In genomic region chr10:109978481-109978880, GRCh38 we compare ENCODE assay signal across 8 cellular contexts. TPM values are rescaled to one million over a fixed set of nuclear protein-coding genes. Genes with fewer than 3 reads are reported as not detected.
DNase-seq lines count a peak whose midpoint lies in the region; ATAC-seq and TF ChIP-seq lines count a peak whose summit lies in the region.

No MANE protein-coding gene starts in this region.

- no peak overlapping the region for H3K4me3 Mint-ChIP-seq in CD4-positive, alpha-beta memory T cell
- H3K4me3 Mint-ChIP-seq in WTC11 = no peak overlapping the region
- no peak overlapping the region for H3K4me3 Mint-ChIP-seq in chondrocyte (ENCODE audit: unreplicated experiment)

- no peaks in the 10 kb centered on the region for H3K36me3 Mint-ChIP-seq in CD4-positive, alpha-beta memory T cell
- H3K36me3 Mint-ChIP-seq in WTC11 (no peaks in the 10 kb centered on the region), chondrocyte (ENCODE audit: low read depth) (no peaks in the 10 kb centered on the region)

- no peak overlapping the region for H3K4me3 ChIP-seq in CD4-positive, alpha-beta memory T cell (ENCODE audit: low read length in 2 of 2)
- no peak overlapping the region for H3K4me3 ChIP-seq in lower lobe of right lung

- no peaks in the 10 kb centered on the region for H3K4me1 ChIP-seq in CD4-positive, alpha-beta memory T cell (ENCODE audit: insufficient read depth, low read length)
- H3K4me1 ChIP-seq in lower lobe of right lung = peaks cover 9% of the 10 kb centered on the region

- H3K9me3 ChIP-seq in CD4-positive, alpha-beta memory T cell (ENCODE audit: control insufficient read depth in 1 of 2, low read length in 2 of 2) = no peaks in the 10 kb centered on the region
- H3K9me3 ChIP-seq in lower lobe of right lung = no peaks in the 10 kb centered on the region

- H3K27me3 ChIP-seq in CD4-positive, alpha-beta memory T cell (ENCODE audit: insufficient read depth, low read length) = no peaks in the 10 kb centered on the region
- no peaks in the 10 kb centered on the region for H3K27me3 ChIP-seq in lower lobe of right lung (ENCODE audit: low read depth)

- ATAC-seq in HG03066 (IDR thresholded peaks at IDR 0.05; ENCODE audit: low read depth, unreplicated experiment) = peak; percentile 55
- ATAC-seq in WTC11 = peak; percentile 79
- peak; percentile 60 to 68 for ATAC-seq in lower lobe of right lung
- ATAC-seq in GM19324 (IDR thresholded peaks at IDR 0.05; ENCODE audit: low FRiP score, unreplicated experiment) = no peak

- H3K9me3 Mint-ChIP-seq in CD4-positive, alpha-beta memory T cell = no peaks in the 10 kb centered on the region
- H3K9me3 Mint-ChIP-seq in WTC11 = no peaks in the 10 kb centered on the region
- H3K9me3 Mint-ChIP-seq in chondrocyte (ENCODE audit: low read depth) = no peaks in the 10 kb centered on the region

- H3K27me3 Mint-ChIP-seq in CD4-positive, alpha-beta memory T cell = no peaks in the 10 kb centered on the region
- H3K27me3 Mint-ChIP-seq in WTC11 (ENCODE audit: low read depth) = no peaks in the 10 kb centered on the region
- H3K27me3 Mint-ChIP-seq in chondrocyte (ENCODE audit: low read depth) = no peaks in the 10 kb centered on the region

- peak; percentile 51 to 63 (median 58) for DNase-seq in CD4-positive, alpha-beta memory T cell
- DNase-seq in WTC11 (ENCODE audit: low spot score) = peak; percentile 74
- no peak for DNase-seq in chondrocyte (ENCODE audit: low spot score)
- no peak for DNase-seq in lower lobe of right lung
- DNase-seq in stimulated activated CD8-positive, alpha-beta memory T cell treated with anti-CD3 and anti-CD28 coated beads, Interleukin-4, amount 100 ng/mL, for 24 hours (ENCODE audit: low read depth) = peak; percentile 37
- no peak for DNase-seq in NCI-H510A treated with DMSO at 0.1 percent for 48 hours (lab: John Stamatoyannopoulos, UW)

- POLR2A ChIA-PET in CD4-positive, alpha-beta memory T cell (lab: Charles Lee; ENCODE audit: partially characterized antibody) = interaction anchor here (1.3 to 1.9 kb wide), 2 partner anchors 10 to 29 kb away, joined by 4 to 5 read pairs; partner anchors contain the start of gene ADD3
- POLR2A ChIA-PET in WTC11 (lab: Charles Lee) = no interaction called here

- intact Hi-C loops in CD4-positive, alpha-beta memory T cell (cut with micrococcal nuclease) = loop anchor here (1.0 to 2.0 kb wide), 5 partner anchors 28 to 126 kb away; partner anchors contain the start of gene ADD3
- intact Hi-C loops in lower lobe of right lung (cut with DNase I) = no loop called here

- CTCF ChIA-PET in CD4-positive, alpha-beta memory T cell (lab: Charles Lee; ENCODE audit: partially characterized antibody) = interaction anchor here (0.7 to 8.0 kb wide), 25 partner anchors 9 to 160 kb away, joined by 3 to 62 read pairs (median 4); partner anchors contain the start of gene ADD3
- CTCF ChIA-PET in WTC11 (lab: Charles Lee) = interaction anchor here (0.7 to 6.2 kb wide), 30 partner anchors 9 to 197 kb away, joined by 3 to 71 read pairs (median 4); partner anchors contain the start of gene ADD3

- no peaks in the 10 kb centered on the region for H3K36me3 ChIP-seq in CD4-positive, alpha-beta memory T cell (ENCODE audit: insufficient read depth, low read length)
- H3K36me3 ChIP-seq in lower lobe of right lung = no peaks in the 10 kb centered on the region

- no peak overlapping the region for H3K27ac ChIP-seq in CD4-positive, alpha-beta memory T cell (ENCODE audit: low read depth, low read length)
- no peak overlapping the region for H3K27ac ChIP-seq in lower lobe of right lung

- peaks cover 0 to 5% (median under 1%) of the 10 kb centered on the region in 4 donors for H3K4me1 Mint-ChIP-seq in CD4-positive, alpha-beta memory T cell
- H3K4me1 Mint-ChIP-seq in WTC11 = peaks cover 39% of the 10 kb centered on the region
- H3K4me1 Mint-ChIP-seq in chondrocyte (ENCODE audit: low read depth) = peaks cover 66% of the 10 kb centered on the region

- no peak overlapping the region for H3K27ac Mint-ChIP-seq in CD4-positive, alpha-beta memory T cell
- H3K27ac Mint-ChIP-seq in WTC11 = no peak overlapping the region
- peak overlapping the region; percentile 41 for H3K27ac Mint-ChIP-seq in chondrocyte (ENCODE audit: unreplicated experiment)

- peak; percentile 80 for TF ChIP-seq CTCF in WTC11 (IDR thresholded peaks at IDR 0.05)
- TF ChIP-seq CTCF in chondrocyte (IDR thresholded peaks at IDR 0.05) = peak; percentile 83
- peak; percentile 74 for TF ChIP-seq CTCF in lower lobe of right lung (IDR thresholded peaks at IDR 0.05)

TF ChIP-seq in WTC11, 78 proteins besides CTCF, POLR2A, EP300 and RAD21:
- TF ChIP-seq ZNF425 (CRISPR knock-in tag; conservative IDR thresholded peaks at IDR 0.05) (no peak), MXD4 (CRISPR knock-in tag; IDR thresholded peaks at IDR 0.05; ENCODE audit: borderline replicate concordance) (no peak), JAZF1 (CRISPR knock-in tag; IDR thresholded peaks at IDR 0.05) (no peak), ZNF512 (CRISPR knock-in tag; IDR thresholded peaks at IDR 0.05; ENCODE audit: borderline replicate concordance) (no peak)
TF ChIP-seq in WTC11: peak in this region for 0.

RNA-seq across cellular contexts. Expression of gene ADD3, which starts 29.3 kb away (rescaled TPM):
- 100 to 1,000 TPM; 365 to 374 TPM for total RNA-seq in CD4-positive, alpha-beta memory T cell
- polyA plus RNA-seq in CD4-positive, alpha-beta memory T cell = 100 to 1,000 TPM; 525 to 613 TPM
- total RNA-seq in WTC11 (2021) (86.7 to 95.7 TPM (median 88.3 TPM) in 3 replicates), chondrocyte (75.1 to 135 TPM (median 80.8 TPM) in 3 replicates), lower lobe of right lung (94.6 TPM)

RNA-seq across cellular contexts. Expression of gene XPNPEP1, which starts 55.2 kb away (rescaled TPM):
- 10 to 100 TPM; 59.0 to 63.3 TPM for total RNA-seq in CD4-positive, alpha-beta memory T cell
- polyA plus RNA-seq in CD4-positive, alpha-beta memory T cell = 10 to 100 TPM; 24.7 to 40.0 TPM
- total RNA-seq in WTC11 (2021) (57.1 to 60.2 TPM (median 59.3 TPM) in 3 replicates), chondrocyte (79.8 to 95.7 TPM (median 80.6 TPM) in 3 replicates), lower lobe of right lung (52.1 TPM)

Comparison
In these comparisons a context has a peak if more than half of its experiments do, and no peak if none do; other contexts are left out.
1. DNase-seq: peak in CD4-positive, alpha-beta memory T cell (5 of 5), WTC11 (single experiment) and stimulated activated CD8-positive, alpha-beta memory T cell treated with anti-CD3 and anti-CD28 coated beads, Interleukin-4, amount 100 ng/mL, for 24 hours (single experiment); none in chondrocyte (single experiment), lower lobe of right lung (single experiment) and NCI-H510A treated with DMSO at 0.1 percent for 48 hours (single experiment).
2. Peak in every context shown above with its lines, with median percentiles within 50 percentile points of each other: CTCF ChIP-seq.